In genomic region chr9:132242621-132243155, GRCh38 we compare ENCODE assay signal across 8 cellular contexts.
DNase-seq lines count a peak whose midpoint lies in the region; ATAC-seq, FAIRE-seq and TF ChIP-seq lines count a peak whose summit lies in the region.

No MANE protein-coding gene starts in this region.

- no peaks in the 10 kb centered on the region for H3K9me3 Mint-ChIP-seq in HFFc6

- H3K4me3 Mint-ChIP-seq in HFFc6 = peak overlapping the region; percentile 86

- H3K27me3 Mint-ChIP-seq in HFFc6 (ENCODE audit: insufficient read depth) = peaks cover 36% of the 10 kb centered on the region

- in situ Hi-C loops in GM12878 (cut with MboI) = loop anchor here (25.0 kb wide), 1 partner anchor 655 kb away; no protein-coding TSS in a partner anchor

- SMC1A ChIA-PET in GM12878 (lab: Charles Lee; ENCODE audit: uncharacterized antibody, unreplicated experiment) = no interaction called here

- TF ChIP-seq POLR2A in GM12878 (IDR thresholded peaks at IDR 0.05; ENCODE audit: low read depth, low read length) = no peak

- 14% methylated on average over 15 of the region's 18 CpGs for WGBS in GM12878 (ENCODE audit: insufficient coverage, insufficient replicate concordance, low lambda C conversion rate, missing lambda C conversion rate)

- H3K27me3 ChIP-seq in GM12878 (replicated peaks in 1 of 2; ENCODE audit: control insufficient read depth in 2 of 2, insufficient read depth in 2 of 2, low read length in 1 of 2) = peaks cover 0 to 6% of the 10 kb centered on the region in 2 experiments; a peak in 1 of 4 replicates
- H3K27me3 ChIP-seq in mononuclear cell (ENCODE audit: insufficient read depth, low read length) = peaks cover 4% of the 10 kb centered on the region

- DNase-seq in AG04449 (ENCODE audit: low read depth, low spot score) = no peak
- DNase-seq in HFFc6 = no peak
- no peak for DNase-seq in GM12878 (ENCODE audit: low read depth, low spot score)
- DNase-seq in islet precursor cell = no peak
- no peak for DNase-seq in stimulated activated CD4-positive, alpha-beta T cell treated with anti-CD3 and anti-CD28 coated beads, Interleukin-4, amount 100 ng/mL, for 24 hours
- DNase-seq in hippocampal formation (lab: John Stamatoyannopoulos, UW) = no peak

- no peak for TF ChIP-seq CTCF in AG04449 (IDR thresholded peaks at IDR 0.05; ENCODE audit: insufficient read depth, low read length, missing control alignments)
- TF ChIP-seq CTCF in HFFc6 (IDR thresholded peaks at IDR 0.05) = no peak
- TF ChIP-seq CTCF in GM12878 (IDR thresholded peaks at IDR 0.05 in 2 of 3, conservative IDR thresholded peaks at IDR 0.05 in 1 of 3; ENCODE audit: control insufficient read depth in 2 of 3, extremely low read depth in 1 of 3, insufficient read depth in 1 of 3, low read depth in 3 of 3, low read length in 3 of 3) = 0 out of 6 replicates have a peak, but pooled peaks of 1 of the 3 experiments have one; percentile 1

- H3K9ac ChIP-seq in GM12878 (ENCODE audit: control insufficient read depth, insufficient read depth, low read length) = peak overlapping the region; percentile 28

- H3K4me2 ChIP-seq in GM12878 (ENCODE audit: control insufficient read depth, insufficient read depth) = peak overlapping the region; percentile 97

- 0 out of 2 replicates have a peak overlapping the region, but pooled peaks have one; percentile 42 for H3K27ac Mint-ChIP-seq in HFFc6

- RAD21 ChIA-PET in GM12878 (lab: Charles Lee; ENCODE audit: unreplicated experiment) = no interaction called here

- H3K4me3 ChIP-seq in AG04449 (ENCODE audit: low read depth, low read length) (peak overlapping the region; percentile 61), GM12878 (peak overlapping the region; percentile 69), mononuclear cell (ENCODE audit: low read length) (peak overlapping the region; percentile 59)

- intact Hi-C loops in GM12878 (cut with micrococcal nuclease; ENCODE audit: unreplicated experiment) = loop anchor here (1.0 kb wide), 1 partner anchor 487 kb away; no protein-coding TSS in a partner anchor

- no peaks in the 10 kb centered on the region for H3K36me3 ChIP-seq in GM12878 (ENCODE audit: control insufficient read depth in 2 of 2, insufficient read depth in 2 of 2, low read length in 1 of 2)

- CTCF ChIA-PET in AG04449 (lab: Yijun Ruan, JAX) (interaction anchor here (0.7 to 1.4 kb wide), 4 partner anchors 10 to 75 kb away, joined by 3 to 5 read pairs (median 3); no protein-coding TSS in a partner anchor), GM12878 (lab: Yijun Ruan, JAX) (interaction anchor here (1.1 to 1.6 kb wide), 2 partner anchors 10 to 16 kb away, joined by 4 to 9 read pairs; no protein-coding TSS in a partner anchor)

- H3K4me1 ChIP-seq in GM12878 (ENCODE audit: control insufficient read depth, insufficient read depth, low read length) (peaks cover 3% of the 10 kb centered on the region), mononuclear cell (ENCODE audit: insufficient read depth, low read length) (peaks cover 35% of the 10 kb centered on the region)

- BruUV-seq in GM12878 (replicated peaks; lab: Mats Ljungman, UMichigan) = no TSS peak

- H2AFZ ChIP-seq in GM12878 (ENCODE audit: control insufficient read depth, low read depth, low read length) = peak overlapping the region; percentile 28

- H3K36me3 Mint-ChIP-seq in HFFc6 (ENCODE audit: low read depth) = no peaks in the 10 kb centered on the region

- H3K79me2 ChIP-seq in GM12878 (ENCODE audit: control insufficient read depth, insufficient read depth, low read length) = no peaks in the 10 kb centered on the region

- no peak for TF ChIP-seq EP300 in GM12878 (IDR thresholded peaks at IDR 0.05; ENCODE audit: borderline replicate concordance in 1 of 2, control insufficient read depth in 1 of 2, low read depth in 2 of 2, low read length in 2 of 2)

- no peak for FAIRE-seq in GM12878 (lab: Jason Lieb, UNC)

- POLR2A ChIA-PET in AG04449 (lab: Yijun Ruan, JAX) (no interaction called here), GM12878 (lab: Charles Lee) (no interaction called here)

- no peaks in the 10 kb centered on the region for H3K9me3 ChIP-seq in GM12878 (replicated peaks; ENCODE audit: control insufficient read depth, insufficient read depth, low read length)
- H3K9me3 ChIP-seq in mononuclear cell (ENCODE audit: low read depth, low read length) = no peaks in the 10 kb centered on the region

- no peak for TF ChIP-seq RAD21 in GM12878 (IDR thresholded peaks at IDR 0.05; ENCODE audit: insufficient read depth, low read depth, low read length)

- peaks cover 6% of the 10 kb centered on the region; the same call in 1 of the 2 replicates for H3K4me1 Mint-ChIP-seq in HFFc6 (ENCODE audit: low read depth)

- ATAC-seq in GM12878 = no peak
- ATAC-seq in HG03039 (IDR thresholded peaks at IDR 0.05; ENCODE audit: unreplicated experiment) = no peak

- no peaks in the 10 kb centered on the region for H4K20me1 ChIP-seq in GM12878 (ENCODE audit: control insufficient read depth, insufficient read depth)

- H3K27ac ChIP-seq in GM12878 (ENCODE audit: control insufficient read depth, insufficient read depth) = no peak overlapping the region

TF ChIP-seq in GM12878, 131 proteins besides CTCF, POLR2A, EP300 and RAD21:
- no peak for TF ChIP-seq SUPT20H (IDR thresholded peaks at IDR 0.05; ENCODE audit: borderline replicate concordance, control insufficient read depth, low read depth, low read length)
- no peak for TF ChIP-seq MTA2 (IDR thresholded peaks at IDR 0.05; ENCODE audit: low read depth)
- TF ChIP-seq PAX8 (IDR thresholded peaks at IDR 0.05) = no peak
- TF ChIP-seq BCLAF1 (IDR thresholded peaks at IDR 0.05) = no peak
- TF ChIP-seq CBX5 (IDR thresholded peaks at IDR 0.05; ENCODE audit: low read depth) = no peak
- TF ChIP-seq FOS (IDR thresholded peaks at IDR 0.05; ENCODE audit: borderline replicate concordance, extremely low read depth, insufficient read length) = no peak
- TF ChIP-seq ASH2L (IDR thresholded peaks at IDR 0.05; ENCODE audit: borderline replicate concordance, low read depth) = no peak
- TF ChIP-seq EGR1 (IDR thresholded peaks at IDR 0.05; ENCODE audit: borderline replicate concordance in 1 of 2, low read depth in 2 of 2, low read length in 2 of 2) = no peak
- TF ChIP-seq TBL1XR1 (IDR thresholded peaks at IDR 0.05; ENCODE audit: low read depth, low read length) = no peak
- TF ChIP-seq JUNB (IDR thresholded peaks at IDR 0.05) = no peak
- no peak for TF ChIP-seq MEF2B (IDR thresholded peaks at IDR 0.05; ENCODE audit: partially characterized antibody, poor library complexity, severe bottlenecking)
- TF ChIP-seq MLLT1 (IDR thresholded peaks at IDR 0.05) = no peak
- TF ChIP-seq SREBF2 (IDR thresholded peaks at IDR 0.05; ENCODE audit: low read length) = no peak
- no peak for TF ChIP-seq ZBED1 (IDR thresholded peaks at IDR 0.05; ENCODE audit: borderline replicate concordance)
- no peak for TF ChIP-seq GABPA (IDR thresholded peaks at IDR 0.05; ENCODE audit: low read depth)
